ENCODE assay signal across 35 cellular contexts in the genomic region with DNA sequence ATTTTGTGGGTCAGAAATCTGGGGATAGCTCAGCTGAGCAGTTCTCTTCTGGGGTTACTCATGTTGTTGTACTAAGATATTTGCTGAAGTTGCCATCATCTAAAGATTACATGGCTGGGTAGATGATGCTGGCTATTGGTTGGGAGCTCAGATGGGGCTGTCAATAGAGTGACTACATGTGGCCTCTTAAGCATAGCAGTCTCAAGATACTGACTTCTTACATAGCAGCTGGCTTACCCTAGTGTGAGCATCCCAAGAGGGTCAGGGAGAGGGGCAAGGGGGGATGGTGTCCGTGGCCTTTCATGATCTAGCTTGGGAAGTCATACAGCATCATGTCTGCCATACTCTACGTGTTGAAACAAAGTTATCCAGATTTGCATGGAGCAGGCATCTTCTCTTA.
"Had no signal": no experiment of that assay in that cellular context is flagged by ENCODE, and none has a peak within 500 bp of the region (broad histone marks: within the 10 kb centered on the region; RNA-seq: fewer than 3 reads in every experiment).

No MANE protein-coding gene starts in this region.

- H3K4me2 ChIP-seq: KMS-11 had no signal

- DNase-seq: Karpas-422, Kasumi-1, KBM-7, KG1, MG63, MM.1S, MV-4-11, NCI-H1048, NCI-H1092, NCI-H1092 treated with DMSO at 0.1 percent for 48 hours, NCI-H1105, NCI-H1105 treated with DMSO at 0.1 percent for 48 hours, NCI-H1417, NCI-H1417 treated with DMSO at 0.1 percent for 48 hours, NCI-H1436, NCI-H1436 treated with DMSO at 0.1 percent for 48 hours, NCI-H146, NCI-H1694, NCI-H1694 treated with DMSO at 0.1 percent for 48 hours, NCI-H187, NCI-H187 treated with DMSO at 0.1 percent for 48 hours, NCI-H1930, NCI-H2029, NCI-H2029 treated with DMSO at 0.1 percent for 48 hours, NCI-H2081, NCI-H2081 treated with DMSO at 0.1 percent for 48 hours, NCI-H2107, NCI-H2171, NCI-H2171 treated with DMSO at 0.1 percent for 48 hours, NCI-H2227 treated with DMSO at 0.1 percent for 48 hours, NCI-H226, NCI-H345, NCI-H446, NCI-H446 treated with DMSO at 0.1 percent for 48 hours had no signal

- H3K9ac ChIP-seq: KMS-11 had no signal

- H3K9me3 ChIP-seq: MG63 had no signal

- H3K27ac ChIP-seq: KMS-11 had no signal

- H3K4me3 ChIP-seq: MG63 had no signal

- H3K36me3 ChIP-seq: MG63 had no signal
